ENCODE assay signal across 8 cellular contexts in the genomic region with DNA sequence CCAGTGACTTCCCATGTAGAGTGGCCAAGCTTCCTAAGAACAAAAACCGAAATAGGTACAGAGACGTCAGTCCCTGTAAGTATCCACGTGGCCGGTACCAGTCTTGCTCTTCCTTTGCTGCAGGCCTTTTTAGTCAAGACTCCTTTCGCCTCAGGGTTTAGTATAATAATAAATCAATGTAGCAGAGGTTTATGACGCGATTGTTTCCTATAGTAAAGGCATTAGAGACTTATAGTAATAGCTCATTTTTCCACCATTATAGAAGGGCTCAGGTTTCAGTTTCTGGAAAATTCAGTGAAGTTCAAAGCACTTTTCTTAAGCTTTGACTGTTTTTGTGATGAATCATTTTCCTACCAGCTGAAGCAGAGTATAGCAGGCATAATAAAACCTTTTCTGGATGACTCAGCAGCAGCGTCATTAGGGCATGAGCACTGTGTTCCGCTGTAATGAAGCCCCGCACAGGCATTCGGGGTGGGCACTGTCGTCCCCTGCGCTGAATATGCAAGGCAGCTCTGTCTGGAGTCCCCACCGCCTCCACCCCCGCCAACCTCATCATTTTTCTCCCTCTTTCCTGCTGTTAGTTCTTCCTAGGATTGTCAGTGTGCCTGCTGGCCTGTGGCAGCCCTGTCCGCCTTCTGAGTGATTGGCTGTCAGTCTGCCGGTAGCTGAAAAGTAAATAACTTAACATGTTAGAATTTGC. TPM values are rescaled to one million over a fixed set of nuclear protein-coding genes. Genes with fewer than 3 reads are reported as not detected.
DNase-seq lines count a peak whose midpoint lies in the region; ATAC-seq and TF ChIP-seq lines count a peak whose summit lies in the region.

No MANE protein-coding gene starts in this region.

- H3K36me3 Mint-ChIP-seq in brain: peaks cover 63% of the 10 kb centered on the region
- peaks cover 48% of the 10 kb centered on the region for H3K36me3 Mint-ChIP-seq in nephron (ENCODE audit: low read depth)

- no peaks in the 10 kb centered on the region for H3K9me2 ChIP-seq in SK-N-SH

- H3F3A ChIP-seq in SK-N-SH (replicated peaks; ENCODE audit: insufficient read depth): peaks cover 24% of the 10 kb centered on the region

- no peaks in the 10 kb centered on the region for H3K9me3 ChIP-seq in SK-N-SH

- H3K4me1 Mint-ChIP-seq in brain (peaks cover 51% of the 10 kb centered on the region), nephron (peaks cover 32% of the 10 kb centered on the region)

- no peak for ATAC-seq in HG02938 (IDR thresholded peaks at IDR 0.05; ENCODE audit: unreplicated experiment)
- ATAC-seq in HG03108 (IDR thresholded peaks at IDR 0.05; ENCODE audit: unreplicated experiment): no peak
- ATAC-seq in HG03571 (IDR thresholded peaks at IDR 0.05; ENCODE audit: unreplicated experiment): no peak

- no peaks in the 10 kb centered on the region for H3K27me3 ChIP-seq in GM06990 (replicated peaks; ENCODE audit: control insufficient read depth, insufficient read depth, low read length)
- H3K27me3 ChIP-seq in SK-N-SH (ENCODE audit: insufficient read depth): no peaks in the 10 kb centered on the region

- peak overlapping the region; percentile 39; the same call in 1 of the 2 replicates for H3K9ac ChIP-seq in SK-N-SH

- TF ChIP-seq CTCF in GM06990 (IDR thresholded peaks at IDR 0.05; ENCODE audit: insufficient read depth, low read length, poor library complexity, severe bottlenecking) (no peak), SK-N-SH (IDR thresholded peaks at IDR 0.05) (no peak), brain (conservative IDR thresholded peaks at IDR 0.05) (no peak), nephron (IDR thresholded peaks at IDR 0.05; ENCODE audit: unreplicated experiment in 3 of 3) (no peak)

- peak overlapping the region; percentile 69 for H3K4me2 ChIP-seq in SK-N-SH

- WGBS in SK-N-SH (ENCODE audit: low lambda C conversion rate): 33% methylated on average over 17 of the region's 17 CpGs

- H3K27ac ChIP-seq in SK-N-SH (ENCODE audit: low read depth in 2 of 2, low read length in 1 of 2) (peak overlapping the region; percentile 62 to 95), temporal lobe (ENCODE audit: low read depth, low read length) (peak overlapping the region; percentile 60)

- no peaks in the 10 kb centered on the region for H4K20me1 ChIP-seq in SK-N-SH (ENCODE audit: insufficient read depth)

- TF ChIP-seq RAD21 in SK-N-SH (IDR thresholded peaks at IDR 0.05; ENCODE audit: low read length): no peak

- peaks cover 65% of the 10 kb centered on the region for H3K79me2 ChIP-seq in SK-N-SH (ENCODE audit: insufficient read depth)

- no peaks in the 10 kb centered on the region for H3K27me3 Mint-ChIP-seq in brain
- no peaks in the 10 kb centered on the region for H3K27me3 Mint-ChIP-seq in nephron (ENCODE audit: low read depth)

- peak in 1 of 2 experiments; percentile 63; a peak in 1 of 4 replicates for TF ChIP-seq EP300 in SK-N-SH (IDR thresholded peaks at IDR 0.05; ENCODE audit: borderline replicate concordance in 1 of 2, low read depth in 1 of 2, low read length in 1 of 2)

- H3K4me3 Mint-ChIP-seq in brain (peak overlapping the region in 1 of 5 experiments; percentile 3), nephron (no peak overlapping the region)

- H3K36me3 ChIP-seq in GM06990 (ENCODE audit: control insufficient read depth, insufficient read depth, low read length): peaks cover 27% of the 10 kb centered on the region
- H3K36me3 ChIP-seq in SK-N-SH (replicated peaks in 1 of 2; ENCODE audit: control insufficient read depth in 1 of 2, insufficient read depth in 2 of 2, low read length in 1 of 2): peaks cover 22 to 26% of the 10 kb centered on the region in 2 experiments

- H3K4me3 ChIP-seq in GM06990 (replicated peaks; ENCODE audit: low read depth, low read length) (no peak overlapping the region), SK-N-SH (ENCODE audit: low read depth in 2 of 2, low read length in 1 of 2) (peak overlapping the region in 1 of 2 experiments; percentile 19; a peak in 1 of 4 replicates)

- H3K9me3 Mint-ChIP-seq in brain (peaks cover 0 to 5% (median 0%) of the 10 kb centered on the region in 5 experiments), nephron (no peaks in the 10 kb centered on the region)

- DNase-seq in GM06990 (ENCODE audit: extremely low read depth, insufficient read length) (peak; percentile 59), SK-N-SH (no peak)

- H3K27ac Mint-ChIP-seq in brain (peak overlapping the region; percentile 30 to 91 (median 86)), nephron (peak overlapping the region; percentile 26 to 36 (median 32))

- H2AFZ ChIP-seq in SK-N-SH (ENCODE audit: low read depth): no peak overlapping the region

- CTCF ChIA-PET in SK-N-SH (lab: Yijun Ruan, JAX): interaction anchor here (0.6 to 3.9 kb wide), 6 partner anchors 14 to 582 kb away, joined by 3 to 21 read pairs (median 3); no protein-coding TSS in a partner anchor

- peaks cover 23 to 29% of the 10 kb centered on the region in 2 experiments; a peak in 3 of 4 replicates for H3K4me1 ChIP-seq in SK-N-SH (ENCODE audit: control insufficient read depth in 1 of 2, insufficient read depth in 2 of 2, low read depth in 1 of 2, low read length in 1 of 2)

- POLR2A ChIA-PET in SK-N-SH (lab: Yijun Ruan, JAX): no interaction called here

TF ChIP-seq in SK-N-SH, 30 proteins besides CTCF, POLR2A, EP300 and RAD21 (continues in another document):
- no peak for TF ChIP-seq MXI1 (IDR thresholded peaks at IDR 0.05; ENCODE audit: low read depth, low read length)
- TF ChIP-seq EZH2phosphoT487 (IDR thresholded peaks at IDR 0.05; ENCODE audit: borderline replicate concordance, low read depth): no peak
- peak; percentile 34; the same call in 1 of the 2 replicates for TF ChIP-seq SIN3A (IDR thresholded peaks at IDR 0.05; ENCODE audit: borderline replicate concordance, low read depth, low read length)
- TF ChIP-seq POLR2AphosphoS5 (IDR thresholded peaks at IDR 0.05; ENCODE audit: low read depth, low read length): peak; percentile 61; the same call in 1 of the 2 replicates
- no peak for TF ChIP-seq MEF2A (IDR thresholded peaks at IDR 0.05; ENCODE audit: borderline replicate concordance, low read depth)
- TF ChIP-seq RCOR1 (IDR thresholded peaks at IDR 0.05; ENCODE audit: low read length): no peak
- TF ChIP-seq, protein P1, sequence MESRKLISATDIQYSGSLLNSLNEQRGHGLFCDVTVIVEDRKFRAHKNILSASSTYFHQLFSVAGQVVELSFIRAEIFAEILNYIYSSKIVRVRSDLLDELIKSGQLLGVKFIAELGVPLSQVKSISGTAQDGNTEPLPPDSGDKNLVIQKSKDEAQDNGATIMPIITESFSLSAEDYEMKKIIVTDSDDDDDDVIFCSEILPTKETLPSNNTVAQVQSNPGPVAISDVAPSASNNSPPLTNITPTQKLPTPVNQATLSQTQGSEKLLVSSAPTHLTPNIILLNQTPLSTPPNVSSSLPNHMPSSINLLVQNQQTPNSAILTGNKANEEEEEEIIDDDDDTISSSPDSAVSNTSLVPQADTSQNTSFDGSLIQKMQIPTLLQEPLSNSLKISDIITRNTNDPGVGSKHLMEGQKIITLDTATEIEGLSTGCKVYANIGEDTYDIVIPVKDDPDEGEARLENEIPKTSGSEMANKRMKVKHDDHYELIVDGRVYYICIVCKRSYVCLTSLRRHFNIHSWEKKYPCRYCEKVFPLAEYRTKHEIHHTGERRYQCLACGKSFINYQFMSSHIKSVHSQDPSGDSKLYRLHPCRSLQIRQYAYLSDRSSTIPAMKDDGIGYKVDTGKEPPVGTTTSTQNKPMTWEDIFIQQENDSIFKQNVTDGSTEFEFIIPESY (IDR thresholded peaks at IDR 0.05; ENCODE audit: borderline replicate concordance, low read depth): no peak
- TF ChIP-seq FOXJ3 (CRISPR knock-in tag; IDR thresholded peaks at IDR 0.05): no peak
- TF ChIP-seq GATA2 (CRISPR knock-in tag; IDR thresholded peaks at IDR 0.05): no peak
- TF ChIP-seq RXRA (IDR thresholded peaks at IDR 0.05; ENCODE audit: borderline replicate concordance, low read depth): peak; percentile 67; the same call in 1 of the 2 replicates
- no peak for TF ChIP-seq CHD2 (IDR thresholded peaks at IDR 0.05; ENCODE audit: low read length, partially characterized antibody)
- peak; percentile 41; the same call in 1 of the 2 replicates for TF ChIP-seq YY1 (IDR thresholded peaks at IDR 0.05; ENCODE audit: low read depth)
- TF ChIP-seq, protein P2, sequence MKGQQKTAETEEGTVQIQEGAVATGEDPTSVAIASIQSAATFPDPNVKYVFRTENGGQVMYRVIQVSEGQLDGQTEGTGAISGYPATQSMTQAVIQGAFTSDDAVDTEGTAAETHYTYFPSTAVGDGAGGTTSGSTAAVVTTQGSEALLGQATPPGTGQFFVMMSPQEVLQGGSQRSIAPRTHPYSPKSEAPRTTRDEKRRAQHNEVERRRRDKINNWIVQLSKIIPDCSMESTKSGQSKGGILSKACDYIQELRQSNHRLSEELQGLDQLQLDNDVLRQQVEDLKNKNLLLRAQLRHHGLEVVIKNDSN (IDR thresholded peaks at IDR 0.05; ENCODE audit: borderline replicate concordance, low read depth): 0 out of 2 replicates have a peak, but pooled peaks have one; percentile 3
- peak; percentile 83 for TF ChIP-seq TCF12 (IDR thresholded peaks at IDR 0.05)
- no peak for TF ChIP-seq TAF1 (IDR thresholded peaks at IDR 0.05; ENCODE audit: borderline replicate concordance, low read depth, low read length)
- TF ChIP-seq NFIC (IDR thresholded peaks at IDR 0.05; ENCODE audit: borderline replicate concordance): 0 out of 2 replicates have a peak, but pooled peaks have one; percentile 31
- no peak for TF ChIP-seq RFX5 (IDR thresholded peaks at IDR 0.05; ENCODE audit: low read length)
- no peak for TF ChIP-seq FOXM1 (IDR thresholded peaks at IDR 0.05; ENCODE audit: low read depth)
- no peak for TF ChIP-seq GABPA (IDR thresholded peaks at IDR 0.05; ENCODE audit: low read depth)
- TF ChIP-seq, protein P3, sequence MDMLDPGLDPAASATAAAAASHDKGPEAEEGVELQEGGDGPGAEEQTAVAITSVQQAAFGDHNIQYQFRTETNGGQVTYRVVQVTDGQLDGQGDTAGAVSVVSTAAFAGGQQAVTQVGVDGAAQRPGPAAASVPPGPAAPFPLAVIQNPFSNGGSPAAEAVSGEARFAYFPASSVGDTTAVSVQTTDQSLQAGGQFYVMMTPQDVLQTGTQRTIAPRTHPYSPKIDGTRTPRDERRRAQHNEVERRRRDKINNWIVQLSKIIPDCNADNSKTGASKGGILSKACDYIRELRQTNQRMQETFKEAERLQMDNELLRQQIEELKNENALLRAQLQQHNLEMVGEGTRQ (IDR thresholded peaks at IDR 0.05; ENCODE audit: borderline replicate concordance, low read depth, low read length): no peak
- peak; percentile 98 for TF ChIP-seq JUND (IDR thresholded peaks at IDR 0.05)

RNA-seq across cellular contexts. Expression of a gene that starts 51.3 kb away (rescaled TPM):
- polyA plus RNA-seq in SK-N-SH (2012; rRNA removed) (23.6 and 25.2 TPM in 2 replicates), brain (ENCODE audit: insufficient read depth, low read depth, low replicate concordance) (70.9 TPM)
- 26.2 and 27.0 TPM in 2 replicates for polyA plus RNA-seq in SK-N-SH (2012; cell fraction: cytosol; rRNA removed)
- 25.5 and 40.8 TPM in 2 replicates for polyA plus RNA-seq in SK-N-SH (2012; cell fraction: nucleus; rRNA removed)
- total RNA-seq in temporal lobe: 15.7 TPM
